ENCODE assay signal across 1 cellular context in genomic region chr22:21446128-21446826, GRCh38.
TF ChIP-seq lines count a peak whose summit lies in the region.

No MANE protein-coding gene starts in this region.

TF ChIP-seq in K562, 482 proteins besides CTCF, POLR2A, EP300 and RAD21 (continued from another document and continues in another):
- no peak for TF ChIP-seq RERE (CRISPR knock-in tag; IDR thresholded peaks at IDR 0.05; ENCODE audit: borderline replicate concordance)
- no peak for TF ChIP-seq TEAD2 (tag; IDR thresholded peaks at IDR 0.05)
- TF ChIP-seq POLR2B (IDR thresholded peaks at IDR 0.05; ENCODE audit: low read depth, partially characterized antibody) = peak; percentile 26
- 0 out of 2 replicates have a peak, but pooled peaks have one; percentile 44 for TF ChIP-seq ARID4B (CRISPR knock-in tag; IDR thresholded peaks at IDR 0.05)
- TF ChIP-seq E2F3 (CRISPR knock-in tag; IDR thresholded peaks at IDR 0.05) = peak; percentile 65; the same call in 1 of the 2 replicates
- TF ChIP-seq NCOA6 (IDR thresholded peaks at IDR 0.05) = no peak
- no peak for TF ChIP-seq NFIC (IDR thresholded peaks at IDR 0.05)
- TF ChIP-seq NR1H2 (CRISPR knock-in tag; IDR thresholded peaks at IDR 0.05) = no peak
- TF ChIP-seq CEBPB (tag; IDR thresholded peaks at IDR 0.05) = no peak
- TF ChIP-seq ATF7 (IDR thresholded peaks at IDR 0.05) = no peak
- TF ChIP-seq ZBTB17 (CRISPR knock-in tag; IDR thresholded peaks at IDR 0.05) = no peak
- TF ChIP-seq SNIP1 (IDR thresholded peaks at IDR 0.05; ENCODE audit: low read depth) = no peak
- TF ChIP-seq SRSF3 (IDR thresholded peaks at IDR 0.05; ENCODE audit: insufficient read depth, low read length) = no peak
- TF ChIP-seq PML (IDR thresholded peaks at IDR 0.05; ENCODE audit: low read length) = no peak
- no peak for TF ChIP-seq THRA (IDR thresholded peaks at IDR 0.05)
- TF ChIP-seq HDAC8 (tag; IDR thresholded peaks at IDR 0.05) = no peak
- no peak for TF ChIP-seq ZNF431 (CRISPR knock-in tag; IDR thresholded peaks at IDR 0.05)
- TF ChIP-seq RBFOX2 (IDR thresholded peaks at IDR 0.05; ENCODE audit: low read depth, low read length) = peak; percentile 18; the same call in 1 of the 2 replicates
- TF ChIP-seq ZNF57 (CRISPR knock-in tag; IDR thresholded peaks at IDR 0.05) = no peak
- TF ChIP-seq KAT2B (IDR thresholded peaks at IDR 0.05; ENCODE audit: low read depth, low read length) = peak; percentile 17
- TF ChIP-seq ZZZ3 (IDR thresholded peaks at IDR 0.05) = no peak
- no peak for TF ChIP-seq GATAD2B (IDR thresholded peaks at IDR 0.05; ENCODE audit: borderline replicate concordance)
- no peak for TF ChIP-seq TCF7L2 (IDR thresholded peaks at IDR 0.05; ENCODE audit: low read depth, low read length)
- TF ChIP-seq ZNF277 (CRISPR knock-in tag; IDR thresholded peaks at IDR 0.05; ENCODE audit: borderline replicate concordance) = no peak
- TF ChIP-seq KDM4B (IDR thresholded peaks at IDR 0.05; ENCODE audit: borderline replicate concordance in 2 of 2, low read depth in 1 of 2) = no peak
- no peak for TF ChIP-seq U2AF2 (optimal IDR thresholded peaks at IDR 0.05; ENCODE audit: low read depth, low read length)
- TF ChIP-seq ZNF347 (CRISPR knock-in tag; IDR thresholded peaks at IDR 0.05; ENCODE audit: low read depth) = no peak
- no peak for TF ChIP-seq RBM22 (IDR thresholded peaks at IDR 0.05; ENCODE audit: low read depth, low read length, poor library complexity, severe bottlenecking)
- TF ChIP-seq E2F4 (CRISPR knock-in tag; IDR thresholded peaks at IDR 0.05; ENCODE audit: low read depth) = peak; percentile 45; the same call in 1 of the 2 replicates
- peak; percentile 5 for TF ChIP-seq ZNF146 (CRISPR knock-in tag; IDR thresholded peaks at IDR 0.05; ENCODE audit: unreplicated experiment)
- TF ChIP-seq ZNF316 (IDR thresholded peaks at IDR 0.05) = no peak
- no peak for TF ChIP-seq NFRKB (IDR thresholded peaks at IDR 0.05; ENCODE audit: low read depth)
- TF ChIP-seq ADNP (tag; IDR thresholded peaks at IDR 0.05) = no peak
- no peak for TF ChIP-seq POLR2H (tag; IDR thresholded peaks at IDR 0.05; ENCODE audit: low read depth)
- TF ChIP-seq HSF4 (CRISPR knock-in tag; IDR thresholded peaks at IDR 0.05; ENCODE audit: borderline replicate concordance) = no peak
- TF ChIP-seq RNF219 (CRISPR knock-in tag; IDR thresholded peaks at IDR 0.05) = no peak
- peak in 1 of 2 experiments; percentile 15; a peak in 1 of 3 replicates for TF ChIP-seq CBX3 (IDR thresholded peaks at IDR 0.05; ENCODE audit: borderline replicate concordance in 1 of 2, low read length in 2 of 2)
- 0 out of 4 replicates have a peak, but pooled peaks of 1 of the 2 experiments have one; percentile 32 for TF ChIP-seq SIN3A (IDR thresholded peaks at IDR 0.05; ENCODE audit: borderline replicate concordance in 2 of 2, control insufficient read depth in 1 of 2, low read depth in 2 of 2, low read length in 2 of 2)
- TF ChIP-seq VEZF1 (CRISPR knock-in tag; IDR thresholded peaks at IDR 0.05) = 0 out of 2 replicates have a peak, but pooled peaks have one; percentile 3
- no peak for TF ChIP-seq KDM1A (IDR thresholded peaks at IDR 0.05)
- no peak; the same call in 1 of the 2 replicates for TF ChIP-seq ZFP91 (CRISPR knock-in tag; IDR thresholded peaks at IDR 0.05)
- TF ChIP-seq CTCFL (IDR thresholded peaks at IDR 0.05; ENCODE audit: borderline replicate concordance, insufficient read depth, low read depth, low read length, poor library complexity, severe bottlenecking) = no peak
- TF ChIP-seq ZNF12 (CRISPR knock-in tag; IDR thresholded peaks at IDR 0.05) = 0 out of 2 replicates have a peak, but pooled peaks have one; percentile 26
